ENCODE assay signal across 7 cellular contexts in genomic region chr14:96994999-96995398, GRCh38.
"Had no signal": no experiment of that assay in that cellular context is flagged by ENCODE, and none has a peak within 500 bp of the region (broad histone marks: within the 10 kb centered on the region; RNA-seq: fewer than 3 reads in every experiment).

No MANE protein-coding gene starts in this region.

- FAIRE-seq: HepG2 had no signal

- DNase-seq: GM23248, GOT3, H9, HCEC 1CT, KBM-7 had no signal

- H3K4me3 ChIP-seq: GM23248 had no signal

- H2AFZ ChIP-seq: GM23248 had no signal

- ATAC-seq: HepG2 had no signal

- H3K27ac ChIP-seq: GM23248, HL-60 had no signal
